Comparison of ENCODE assay signal across 1 cellular context in genomic region chr2:74921236-74921736, GRCh38.
TF ChIP-seq lines count a peak whose summit lies in the region.

No MANE protein-coding gene starts in this region.

TF ChIP-seq in IMR-90, 13 proteins besides CTCF, POLR2A, EP300 and RAD21 (continued from another document):
- no peak for TF ChIP-seq MXI1 (IDR thresholded peaks at IDR 0.05; ENCODE audit: borderline replicate concordance, low read depth, low read length)
- TF ChIP-seq MAFK (IDR thresholded peaks at IDR 0.05; ENCODE audit: low read depth, low read length), result no peak
- TF ChIP-seq ELK1 (IDR thresholded peaks at IDR 0.05; ENCODE audit: borderline replicate concordance, low read depth, low read length), result no peak
- no peak for TF ChIP-seq SMC3 (IDR thresholded peaks at IDR 0.05; ENCODE audit: low read depth, low read length)
- TF ChIP-seq FOS (IDR thresholded peaks at IDR 0.05; ENCODE audit: low read depth, low read length), result no peak
- TF ChIP-seq MAZ (IDR thresholded peaks at IDR 0.05; ENCODE audit: borderline replicate concordance, low read depth, low read length), result no peak
- TF ChIP-seq CEBPB (IDR thresholded peaks at IDR 0.05; ENCODE audit: low read depth, low read length), result no peak
- no peak for TF ChIP-seq USF2 (IDR thresholded peaks at IDR 0.05; ENCODE audit: low read depth, low read length)
